Comparison of ENCODE assay signal across 1 cellular context in genomic region chr20:54794110-54794509, GRCh38.
TF ChIP-seq lines count a peak whose summit lies in the region.

No MANE protein-coding gene starts in this region.

TF ChIP-seq in HepG2, 621 proteins besides CTCF, POLR2A, EP300 and RAD21 (continued from another document):
- no peak for TF ChIP-seq SMARCE1 (IDR thresholded peaks at IDR 0.05; ENCODE audit: borderline replicate concordance)
